ENCODE assay signal across 1 cellular context in genomic region chr4:1763550-1764080, GRCh38.
TF ChIP-seq lines count a peak whose summit lies in the region.

No MANE protein-coding gene starts in this region.

TF ChIP-seq in HepG2, 621 proteins besides CTCF, POLR2A, EP300 and RAD21 (continued from another document):
- TF ChIP-seq ZNF333 (CRISPR knock-in tag; IDR thresholded peaks at IDR 0.05; ENCODE audit: borderline replicate concordance) (0 out of 2 replicates have a peak, but pooled peaks have one; percentile 14), PATZ1 (CRISPR knock-in tag; IDR thresholded peaks at IDR 0.05) (peak; percentile 16; the same call in 1 of the 2 replicates), HDAC2 (CRISPR knock-in tag; IDR thresholded peaks at IDR 0.05) (0 out of 2 replicates have a peak, but pooled peaks have one; percentile 7), ZNF616 (CRISPR knock-in tag; IDR thresholded peaks at IDR 0.05; ENCODE audit: low read depth) (no peak), ZNF225 (CRISPR knock-in tag; IDR thresholded peaks at IDR 0.05) (0 out of 2 replicates have a peak, but pooled peaks have one; percentile 29), GMEB1 (CRISPR knock-in tag; IDR thresholded peaks at IDR 0.05; ENCODE audit: borderline replicate concordance) (no peak), CC2D1A (CRISPR knock-in tag; IDR thresholded peaks at IDR 0.05) (no peak), ZFP91 (CRISPR knock-in tag; IDR thresholded peaks at IDR 0.05; ENCODE audit: borderline replicate concordance) (peak; percentile 39; the same call in 1 of the 2 replicates), ZFY (CRISPR knock-in tag; IDR thresholded peaks at IDR 0.05) (peak; percentile 55; the same call in 1 of the 2 replicates), NR2C2 (CRISPR knock-in tag; IDR thresholded peaks at IDR 0.05; ENCODE audit: borderline replicate concordance) (0 out of 2 replicates have a peak, but pooled peaks have one; percentile 16), CENPT (CRISPR knock-in tag; IDR thresholded peaks at IDR 0.05; ENCODE audit: low read depth) (no peak), POLR2G (IDR thresholded peaks at IDR 0.05; ENCODE audit: low read depth, low read length) (peak; percentile 75), ATF3 (CRISPR knock-in tag; IDR thresholded peaks at IDR 0.05) (0 out of 2 replicates have a peak, but pooled peaks have one; percentile 23), AKNA (CRISPR knock-in tag; IDR thresholded peaks at IDR 0.05; ENCODE audit: borderline replicate concordance) (no peak), ZNF574 (CRISPR knock-in tag; IDR thresholded peaks at IDR 0.05) (no peak), ZNF329 (CRISPR knock-in tag; IDR thresholded peaks at IDR 0.05; ENCODE audit: low read depth) (peak; percentile 96), ZNF558 (CRISPR knock-in tag; IDR thresholded peaks at IDR 0.05; ENCODE audit: borderline replicate concordance) (0 out of 2 replicates have a peak, but pooled peaks have one; percentile 27), HOXD1 (CRISPR knock-in tag; IDR thresholded peaks at IDR 0.05) (no peak), ZNF770 (CRISPR knock-in tag; IDR thresholded peaks at IDR 0.05) (no peak), SIN3A (IDR thresholded peaks at IDR 0.05; ENCODE audit: borderline replicate concordance, low read depth, low read length) (no peak), SP1 (IDR thresholded peaks at IDR 0.05) (no peak), SP1 (CRISPR knock-in tag; IDR thresholded peaks at IDR 0.05) (no peak), REXO4 (CRISPR knock-in tag; IDR thresholded peaks at IDR 0.05; ENCODE audit: borderline replicate concordance) (no peak)
